ENCODE assay signal across 19 cellular contexts in the genomic region with DNA sequence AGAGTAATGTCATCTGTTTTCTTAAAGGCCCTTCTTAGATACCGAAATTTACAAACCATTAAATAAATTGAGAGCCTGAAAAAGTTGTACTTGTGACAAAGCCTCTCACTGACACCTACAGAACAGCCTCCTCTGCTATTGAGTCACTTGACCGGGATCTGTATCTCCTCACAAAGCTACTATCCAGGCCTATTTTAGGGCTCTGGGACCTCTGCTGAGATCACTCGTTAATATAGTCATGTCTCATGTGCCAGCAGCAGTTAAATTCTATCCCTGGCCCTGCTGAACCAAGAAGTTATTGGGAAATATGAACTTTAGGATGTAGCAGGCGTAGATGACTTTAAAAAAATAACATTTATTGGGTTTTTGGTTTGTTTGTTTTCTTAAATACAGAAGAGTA. TPM values are rescaled to one million over a fixed set of nuclear protein-coding genes. Genes with fewer than 3 reads are reported as not detected.
DNase-seq lines count a peak whose midpoint lies in the region; ATAC-seq and TF ChIP-seq lines count a peak whose summit lies in the region.
"Had no signal": no experiment of that assay in that cellular context is flagged by ENCODE, and none has a peak within 500 bp of the region (broad histone marks: within the 10 kb centered on the region; RNA-seq: fewer than 3 reads in every experiment).

No MANE protein-coding gene starts in this region.

- no peak for TF ChIP-seq CTCF in cardiac muscle cell (IDR thresholded peaks at IDR 0.05; ENCODE audit: low read depth, low read length)

- H3K4me1 ChIP-seq in cardiac muscle cell (ENCODE audit: low read depth): peaks cover 21% of the 10 kb centered on the region
- no peaks in the 10 kb centered on the region for H3K4me1 ChIP-seq in muscle layer of duodenum (ENCODE audit: control insufficient read depth in 1 of 2, insufficient read depth in 2 of 2, low read length in 2 of 2)

- H3K4me3 Mint-ChIP-seq in activated T-cell treated with anti-CD3 and anti-CD28 coated beads, Interleukin-2, amount 50 U/mL, for 24 hours: no peak overlapping the region
- H3K4me3 Mint-ChIP-seq in stimulated activated effector memory CD8-positive, alpha-beta T cell treated with anti-CD3 and anti-CD28 coated beads, Interleukin-12 subunit alpha, Interleukin-12 subunit beta, amount 100 ng/mL, for 72 hours: no peak overlapping the region
- H3K4me3 Mint-ChIP-seq: B cell; CD4-positive, CD25-positive, alpha-beta regulatory T cell; GM23338 had no signal

- no peaks in the 10 kb centered on the region for H3K27me3 ChIP-seq in cardiac muscle cell
- no peaks in the 10 kb centered on the region for H3K27me3 ChIP-seq in muscle layer of duodenum (ENCODE audit: low read depth, low read length)

- peaks cover 95% of the 10 kb centered on the region for H3K36me3 Mint-ChIP-seq in activated T-cell treated with anti-CD3 and anti-CD28 coated beads, Interleukin-2, amount 50 U/mL, for 24 hours (ENCODE audit: low read depth)
- H3K36me3 Mint-ChIP-seq in stimulated activated effector memory CD8-positive, alpha-beta T cell treated with anti-CD3 and anti-CD28 coated beads, Interleukin-12 subunit alpha, Interleukin-12 subunit beta, amount 100 ng/mL, for 72 hours: peaks cover 100% of the 10 kb centered on the region

- H3K9me3 Mint-ChIP-seq in activated T-cell treated with anti-CD3 and anti-CD28 coated beads, Interleukin-2, amount 50 U/mL, for 24 hours: no peaks in the 10 kb centered on the region
- H3K9me3 Mint-ChIP-seq in stimulated activated effector memory CD8-positive, alpha-beta T cell treated with anti-CD3 and anti-CD28 coated beads, Interleukin-12 subunit alpha, Interleukin-12 subunit beta, amount 100 ng/mL, for 72 hours: no peaks in the 10 kb centered on the region
- H3K9me3 Mint-ChIP-seq: CD4-positive, CD25-positive, alpha-beta regulatory T cell; GM23338 had no signal

- no peak for ATAC-seq in stimulated activated effector memory CD8-positive, alpha-beta T cell treated with anti-CD3 and anti-CD28 coated beads, Interleukin-12 subunit alpha, Interleukin-12 subunit beta, amount 100 ng/mL, for 72 hours
- ATAC-seq in HG03354 (IDR thresholded peaks at IDR 0.05; ENCODE audit: poor library complexity, severe bottlenecking, unreplicated experiment): no peak
- no peak for ATAC-seq in GM21390 (IDR thresholded peaks at IDR 0.05; ENCODE audit: unreplicated experiment)
- ATAC-seq: GM23338, HCT116, K562 had no signal

- peak overlapping the region; percentile 63 for H3K27ac ChIP-seq in cardiac muscle cell
- H3K27ac ChIP-seq in muscle layer of duodenum (ENCODE audit: low read length): peak overlapping the region; percentile 3
- H3K27ac ChIP-seq: 22Rv1 had no signal

- peak overlapping the region; percentile 14 for H3K27ac Mint-ChIP-seq in activated T-cell treated with anti-CD3 and anti-CD28 coated beads, Interleukin-2, amount 50 U/mL, for 24 hours
- H3K27ac Mint-ChIP-seq in stimulated activated effector memory CD8-positive, alpha-beta T cell treated with anti-CD3 and anti-CD28 coated beads, Interleukin-12 subunit alpha, Interleukin-12 subunit beta, amount 100 ng/mL, for 72 hours: peak overlapping the region; percentile 73
- H3K27ac Mint-ChIP-seq: B cell, GM23338 had no signal

- H3K4me1 Mint-ChIP-seq in activated T-cell treated with anti-CD3 and anti-CD28 coated beads, Interleukin-2, amount 50 U/mL, for 24 hours (ENCODE audit: low read depth): peaks cover 9% of the 10 kb centered on the region
- peaks cover 14% of the 10 kb centered on the region for H3K4me1 Mint-ChIP-seq in stimulated activated effector memory CD8-positive, alpha-beta T cell treated with anti-CD3 and anti-CD28 coated beads, Interleukin-12 subunit alpha, Interleukin-12 subunit beta, amount 100 ng/mL, for 72 hours
- H3K4me1 Mint-ChIP-seq: B cell, GM23338 had no signal

- no peaks in the 10 kb centered on the region for H3K9me3 ChIP-seq in cardiac muscle cell (ENCODE audit: low read depth)
- no peaks in the 10 kb centered on the region for H3K9me3 ChIP-seq in muscle layer of duodenum (ENCODE audit: control insufficient read depth in 1 of 2, low read length in 2 of 2)

- H3K36me3 ChIP-seq in cardiac muscle cell: peaks cover 57% of the 10 kb centered on the region
- peaks cover 52 to 65% of the 10 kb centered on the region in 2 donors for H3K36me3 ChIP-seq in muscle layer of duodenum (ENCODE audit: control insufficient read depth in 1 of 2, insufficient read depth in 2 of 2, low read length in 2 of 2)

- H3K4me3 ChIP-seq in cardiac muscle cell (no peak overlapping the region), muscle layer of duodenum (ENCODE audit: low read depth in 1 of 2, low read length in 2 of 2) (no peak overlapping the region)
- H3K4me3 ChIP-seq: GM23338, K562 had no signal

- no peak for DNase-seq in activated T-cell treated with anti-CD3 and anti-CD28 coated beads, Interleukin-2, amount 50 U/mL, for 24 hours
- no peak for DNase-seq in activated T-cell treated with anti-CD3 and anti-CD28 coated beads, Interleukin-2, amount 50 U/mL, for 48 hours
- DNase-seq in cardiac muscle cell (ENCODE audit: low read depth in 1 of 2, low spot score in 1 of 2): peak in 1 of 2 donors; percentile 32
- no peak for DNase-seq in stimulated activated effector memory CD8-positive, alpha-beta T cell treated with anti-CD3 and anti-CD28 coated beads, Interleukin-12 subunit alpha, Interleukin-12 subunit beta, amount 100 ng/mL, for 72 hours (ENCODE audit: low spot score in 2 of 2)
- DNase-seq in HuH-7.5 (ENCODE audit: low spot score): no peak
- DNase-seq: CD4-positive, CD25-positive, alpha-beta regulatory T cell; DMS79; NCI-H187; NCI-H446; NCI-H69; SHP77 treated with DMSO at 0.1 percent for 48 hours had no signal

- no peaks in the 10 kb centered on the region for H3K27me3 Mint-ChIP-seq in activated T-cell treated with anti-CD3 and anti-CD28 coated beads, Interleukin-2, amount 50 U/mL, for 24 hours
- H3K27me3 Mint-ChIP-seq: B cell; CD4-positive, CD25-positive, alpha-beta regulatory T cell had no signal

RNA-seq across cellular contexts. Expression of gene FBXO38, which starts 31.1 kb away (rescaled TPM):
- total RNA-seq in cardiac muscle cell: 28.1 and 42.9 TPM in 2 replicates
- 24.2 and 37.3 TPM in 2 replicates for polyA plus RNA-seq in cardiac muscle cell
